Comparison of ENCODE assay signal across 23 cellular contexts in the genomic region with DNA sequence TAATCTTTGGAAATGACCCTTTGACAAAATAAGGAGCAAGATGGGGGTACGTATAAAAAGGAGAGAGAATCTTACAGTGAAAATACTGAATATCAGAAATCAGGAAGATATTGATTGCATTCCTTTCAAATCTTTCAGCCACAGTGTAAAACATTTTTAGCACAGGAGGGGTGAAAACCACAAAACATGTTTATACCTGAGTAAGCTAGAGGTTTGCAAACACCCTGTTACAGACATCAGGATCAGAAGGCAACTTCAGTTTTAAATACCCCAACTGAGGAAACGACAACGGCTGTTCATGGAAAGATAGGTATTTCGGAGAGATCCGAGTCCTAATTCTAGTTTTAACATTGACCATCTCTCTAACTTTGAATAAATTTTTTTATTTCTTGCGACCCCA.
"Had no signal": no experiment of that assay in that cellular context is flagged by ENCODE, and none has a peak within 500 bp of the region (broad histone marks: within the 10 kb centered on the region; RNA-seq: fewer than 3 reads in every experiment).

No MANE protein-coding gene starts in this region.

- H3K27ac ChIP-seq: esophagus squamous epithelium, gastroesophageal sphincter, parathyroid adenoma, right lobe of liver, testis, upper lobe of left lung had no signal

- H3K4me3 ChIP-seq: esophagus squamous epithelium, gastroesophageal sphincter, right lobe of liver, testis, upper lobe of left lung had no signal

- ATAC-seq: activated naive CD8-positive, alpha-beta T cell treated with anti-CD3 and anti-CD28 coated beads, Interleukin-2, amount 50 U/mL, for 24 hours; gastroesophageal sphincter; left cardiac atrium; right lobe of liver had no signal

- H3K4me3 Mint-ChIP-seq: activated naive CD4-positive, alpha-beta T cell treated with anti-CD3 and anti-CD28 coated beads for 36 hours; activated naive CD8-positive, alpha-beta T cell treated with anti-CD3 and anti-CD28 coated beads, Interleukin-2, amount 50 U/mL, for 24 hours; activated T-cell treated with anti-CD3 and anti-CD28 coated beads, Interleukin-2, amount 50 U/mL, for 24 hours; brain; nephron progenitor cell; WTC11 had no signal

- H3K36me3 Mint-ChIP-seq: brain, WTC11 had no signal

- H3K27me3 Mint-ChIP-seq: activated naive CD8-positive, alpha-beta T cell treated with anti-CD3 and anti-CD28 coated beads, Interleukin-2, amount 50 U/mL, for 24 hours; activated T-cell treated with anti-CD3 and anti-CD28 coated beads, Interleukin-2, amount 50 U/mL, for 24 hours had no signal

- H3K4me1 Mint-ChIP-seq: nephron progenitor cell had no signal

- DNase-seq: activated CD8-positive, alpha-beta memory T cell treated with anti-CD3 and anti-CD28 coated beads for 24 hours; activated CD8-positive, alpha-beta memory T cell treated with anti-CD3 and anti-CD28 coated beads, Interleukin-2, amount 50 U/mL, for 4 hours; activated naive CD4-positive, alpha-beta T cell treated with anti-CD3 and anti-CD28 coated beads for 36 hours; activated naive CD8-positive, alpha-beta T cell treated with anti-CD3 and anti-CD28 coated beads, Interleukin-2, amount 50 U/mL, for 24 hours; activated T-cell treated with anti-CD3 and anti-CD28 coated beads, Interleukin-2, amount 50 U/mL, for 24 hours; central memory CD4-positive, alpha-beta T cell; effector memory CD4-positive, alpha-beta T cell; esophagus squamous epithelium; head of caudate nucleus; left cardiac atrium; mesenchymal stem cell; nephron progenitor cell; right lobe of liver; stimulated activated CD4-positive, alpha-beta T cell treated with anti-CD3 and anti-CD28 coated beads, Interleukin-2, amount 100 ng/mL, for 48 hours; stimulated activated CD8-positive, alpha-beta memory T cell treated with anti-CD3 and anti-CD28 coated beads, Interleukin-4, amount 100 ng/mL, for 48 hours; stimulated activated naive CD4-positive, alpha-beta T cell; T1000; testis; upper lobe of left lung had no signal

- H3K9me3 Mint-ChIP-seq: activated naive CD4-positive, alpha-beta T cell treated with anti-CD3 and anti-CD28 coated beads for 36 hours; activated naive CD8-positive, alpha-beta T cell treated with anti-CD3 and anti-CD28 coated beads, Interleukin-2, amount 50 U/mL, for 24 hours; activated T-cell treated with anti-CD3 and anti-CD28 coated beads, Interleukin-2, amount 50 U/mL, for 24 hours; brain; nephron progenitor cell had no signal

- H3K27ac Mint-ChIP-seq: activated naive CD4-positive, alpha-beta T cell treated with anti-CD3 and anti-CD28 coated beads for 36 hours; activated naive CD8-positive, alpha-beta T cell treated with anti-CD3 and anti-CD28 coated beads, Interleukin-2, amount 50 U/mL, for 24 hours; activated T-cell treated with anti-CD3 and anti-CD28 coated beads, Interleukin-2, amount 50 U/mL, for 24 hours; brain; nephron progenitor cell; WTC11 had no signal
